8 cellular contexts compared by ENCODE assay signal in the genomic region with DNA sequence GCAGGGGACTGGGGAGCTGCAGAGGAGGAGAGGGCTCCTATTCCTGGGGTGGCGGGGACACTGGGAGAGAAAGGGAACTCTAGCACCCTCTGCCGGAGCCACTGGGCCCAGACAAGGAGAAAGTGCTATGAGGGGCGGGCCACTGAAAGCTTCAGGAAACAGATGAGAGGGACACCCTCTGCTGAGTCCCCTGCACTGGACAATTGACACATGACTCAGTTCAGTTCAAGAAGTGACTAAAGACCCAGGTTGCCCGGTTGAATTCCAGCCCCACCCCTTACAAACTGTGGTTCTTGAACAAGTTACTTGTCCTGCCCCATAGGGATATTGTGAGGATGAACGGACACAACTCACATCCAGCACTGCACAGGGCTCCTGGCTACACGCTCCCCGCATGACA. TPM values are rescaled to one million over a fixed set of nuclear protein-coding genes. Genes with fewer than 3 reads are reported as not detected.
DNase-seq lines count a peak whose midpoint lies in the region; ATAC-seq and TF ChIP-seq lines count a peak whose summit lies in the region.

No MANE protein-coding gene starts in this region.

- peak; percentile 20 for DNase-seq in COLO829 (ENCODE audit: low spot score)
- DNase-seq in H9 = peak; percentile 74
- DNase-seq in SK-N-SH = no peak
- DNase-seq in head of caudate nucleus = peak in 22 of 42 donors; percentile 11 to 65 (median 28)
- no peak for DNase-seq in testis
- DNase-seq in NCI-H2196 (lab: John Stamatoyannopoulos, UW; ENCODE audit: unreplicated experiment) = no peak

- H3K56ac ChIP-seq in H9 (ENCODE audit: insufficient read length, low read depth, low read length) = no peak overlapping the region

- H3T11ph ChIP-seq in H9 (ENCODE audit: low read length) = no peak overlapping the region

- H2BK12ac ChIP-seq in H9 (ENCODE audit: insufficient read length, low read depth, low read length) = no peak overlapping the region

- H3K4me3 Mint-ChIP-seq in H9 = peak overlapping the region in 1 of 2 experiments; percentile 2; a peak in 1 of 5 replicates

- H3K9ac ChIP-seq in H9 (ENCODE audit: extremely low read depth, insufficient read length, low read length) (no peak overlapping the region), SK-N-SH (no peak overlapping the region)

- no peak for TF ChIP-seq RAD21 in SK-N-SH (IDR thresholded peaks at IDR 0.05; ENCODE audit: low read length)

- ATAC-seq in HG03460 (IDR thresholded peaks at IDR 0.05; ENCODE audit: unreplicated experiment) (no peak), HG03108 (IDR thresholded peaks at IDR 0.05; ENCODE audit: unreplicated experiment) (no peak)

- TF ChIP-seq CTCF in H9 (conservative IDR thresholded peaks at IDR 0.05) (peak; percentile 70), SK-N-SH (IDR thresholded peaks at IDR 0.05) (peak; percentile 41), testis (IDR thresholded peaks at IDR 0.05) (peak in 2 of 3 experiments; percentile 8 to 18)

- no peak overlapping the region for H2BK15ac ChIP-seq in H9 (ENCODE audit: low read depth, low read length)

- peaks cover 6 to 17% of the 10 kb centered on the region in 2 experiments for H3K4me1 Mint-ChIP-seq in H9

- no peak overlapping the region for H3K4me2 ChIP-seq in H9 (ENCODE audit: insufficient read depth, insufficient read length, low read length)
- H3K4me2 ChIP-seq in SK-N-SH = no peak overlapping the region

- no peak overlapping the region for H2BK5ac ChIP-seq in H9 (ENCODE audit: insufficient read length, low read length)

- no peaks in the 10 kb centered on the region for H3K23me2 ChIP-seq in H9 (ENCODE audit: insufficient read length, low read depth, low read length, poor library complexity, severe bottlenecking)

- H2BK20ac ChIP-seq in H9 (ENCODE audit: low read depth, low read length, poor library complexity, severe bottlenecking) = no peak overlapping the region

- no peak overlapping the region for H2BK120ac ChIP-seq in H9 (ENCODE audit: low read depth, low read length, poor library complexity, severe bottlenecking)

- H3K4ac ChIP-seq in H9 (ENCODE audit: low read depth, low read length) = no peak overlapping the region

- H3K9me2 ChIP-seq in SK-N-SH = no peaks in the 10 kb centered on the region

- H3F3A ChIP-seq in SK-N-SH (replicated peaks; ENCODE audit: insufficient read depth) = no peaks in the 10 kb centered on the region

- no peak overlapping the region for H4K5ac ChIP-seq in H9 (ENCODE audit: insufficient read length, low read depth, low read length)

- H3K4me3 ChIP-seq in SK-N-SH (ENCODE audit: low read depth in 2 of 2, low read length in 1 of 2) (no peak overlapping the region), testis (no peak overlapping the region)

- H3K27me3 ChIP-seq in H9 (ENCODE audit: insufficient read depth, low read length) = no peaks in the 10 kb centered on the region; the same call in 1 of the 2 replicates
- H3K27me3 ChIP-seq in SK-N-SH (ENCODE audit: insufficient read depth) = peaks cover 12% of the 10 kb centered on the region; the same call in 1 of the 2 replicates
- no peaks in the 10 kb centered on the region for H3K27me3 ChIP-seq in testis

- H3K36me3 ChIP-seq in SK-N-SH (replicated peaks in 1 of 2; ENCODE audit: control insufficient read depth in 1 of 2, insufficient read depth in 2 of 2, low read length in 1 of 2) (no peaks in the 10 kb centered on the region), testis (ENCODE audit: low read depth, missing control alignments) (no peaks in the 10 kb centered on the region)

- peaks cover 25% of the 10 kb centered on the region for H3K27me3 Mint-ChIP-seq in H9 (ENCODE audit: low read depth)

- H2AK5ac ChIP-seq in H9 (ENCODE audit: insufficient read length, low read length) = no peak overlapping the region

- TF ChIP-seq POLR2A in testis (IDR thresholded peaks at IDR 0.05) = no peak

- H3K79me2 ChIP-seq in H9 (ENCODE audit: insufficient read depth, low read length) (no peaks in the 10 kb centered on the region), SK-N-SH (ENCODE audit: insufficient read depth) (no peaks in the 10 kb centered on the region)

- H3K9me3 ChIP-seq in H9 (ENCODE audit: control insufficient read depth, low read depth, low read length) (no peaks in the 10 kb centered on the region), SK-N-SH (no peaks in the 10 kb centered on the region), testis (no peaks in the 10 kb centered on the region)

- intact Hi-C loops in head of caudate nucleus (cut with DNase I) = no loop called here
- intact Hi-C loops in testis (cut with DNase I; ENCODE audit: low total_unique reads) = no loop called here

- H3K36me3 Mint-ChIP-seq in H9 (ENCODE audit: insufficient read depth in 1 of 3, low read depth in 3 of 3) = no peaks in the 10 kb centered on the region; a peak in 1 of 7 replicates

- no peaks in the 10 kb centered on the region for H3K9me3 Mint-ChIP-seq in H9

- H3K18ac ChIP-seq in H9 (ENCODE audit: insufficient read length, low read depth, low read length) = no peak overlapping the region

- CTCF ChIA-PET in SK-N-SH (lab: Yijun Ruan, JAX) = interaction anchor here (0.6 to 15.8 kb wide), 5 partner anchors 9 to 377 kb away, joined by 3 to 217 read pairs (median 3); no protein-coding TSS in a partner anchor

- H4K91ac ChIP-seq in H9 (ENCODE audit: insufficient read length, low read depth, low read length) = no peak overlapping the region

- H4K8ac ChIP-seq in H9 (replicated peaks; ENCODE audit: insufficient read length, low read depth, low read length) = no peak overlapping the region

- H4K20me1 ChIP-seq in H9 (ENCODE audit: control insufficient read depth, insufficient read depth, insufficient read length) (no peaks in the 10 kb centered on the region), SK-N-SH (ENCODE audit: insufficient read depth) (no peaks in the 10 kb centered on the region)

- H3K23ac ChIP-seq in H9 (ENCODE audit: insufficient read length, low read depth, low read length) = no peak overlapping the region

- H3K27ac ChIP-seq in H9 (ENCODE audit: insufficient read length, low read depth, low read length) (no peak overlapping the region), SK-N-SH (ENCODE audit: low read depth in 2 of 2, low read length in 1 of 2) (no peak overlapping the region), testis (no peak overlapping the region)

- H3K27ac Mint-ChIP-seq in H9 = no peak overlapping the region

- POLR2A ChIA-PET in SK-N-SH (lab: Yijun Ruan, JAX) = no interaction called here

- H2AFZ ChIP-seq in H9 (ENCODE audit: low read length) (no peak overlapping the region), SK-N-SH (ENCODE audit: low read depth) (no peak overlapping the region)

- TF ChIP-seq EP300 in SK-N-SH (IDR thresholded peaks at IDR 0.05; ENCODE audit: borderline replicate concordance in 1 of 2, low read depth in 1 of 2, low read length in 1 of 2) = no peak

- WGBS in H9 (ENCODE audit: extremely low coverage, insufficient read length, low lambda C conversion rate) = no CpG with 5 or more reads among the region's 7 CpGs
- 90% methylated on average over 3 of the region's 7 CpGs for WGBS in SK-N-SH (ENCODE audit: low lambda C conversion rate)
- 81 to 86% methylated on average over 7 of the region's 7 CpGs for WGBS in testis, 2 donors

- H3K4me1 ChIP-seq in H9 (ENCODE audit: insufficient read depth, low read length) (no peaks in the 10 kb centered on the region; the same call in 1 of the 2 replicates), SK-N-SH (ENCODE audit: control insufficient read depth in 1 of 2, insufficient read depth in 2 of 2, low read depth in 1 of 2, low read length in 1 of 2) (peaks cover 0 to 1% of the 10 kb centered on the region in 2 experiments; a peak in 1 of 4 replicates), testis (no peaks in the 10 kb centered on the region)

- H3K14ac ChIP-seq in H9 (ENCODE audit: insufficient read depth, low read length) = no peak overlapping the region

- no peaks in the 10 kb centered on the region for H3K79me1 ChIP-seq in H9 (ENCODE audit: insufficient read depth, low read depth, low read length, poor library complexity, severe bottlenecking)

TF ChIP-seq in SK-N-SH, 30 proteins besides CTCF, POLR2A, EP300 and RAD21 (continues in another document):
- TF ChIP-seq MEF2A (IDR thresholded peaks at IDR 0.05; ENCODE audit: borderline replicate concordance, low read depth) = no peak
- TF ChIP-seq, protein P1, sequence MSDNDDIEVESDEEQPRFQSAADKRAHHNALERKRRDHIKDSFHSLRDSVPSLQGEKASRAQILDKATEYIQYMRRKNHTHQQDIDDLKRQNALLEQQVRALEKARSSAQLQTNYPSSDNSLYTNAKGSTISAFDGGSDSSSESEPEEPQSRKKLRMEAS (IDR thresholded peaks at IDR 0.05; ENCODE audit: low read depth) = no peak
- TF ChIP-seq, protein P2, sequence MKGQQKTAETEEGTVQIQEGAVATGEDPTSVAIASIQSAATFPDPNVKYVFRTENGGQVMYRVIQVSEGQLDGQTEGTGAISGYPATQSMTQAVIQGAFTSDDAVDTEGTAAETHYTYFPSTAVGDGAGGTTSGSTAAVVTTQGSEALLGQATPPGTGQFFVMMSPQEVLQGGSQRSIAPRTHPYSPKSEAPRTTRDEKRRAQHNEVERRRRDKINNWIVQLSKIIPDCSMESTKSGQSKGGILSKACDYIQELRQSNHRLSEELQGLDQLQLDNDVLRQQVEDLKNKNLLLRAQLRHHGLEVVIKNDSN (IDR thresholded peaks at IDR 0.05; ENCODE audit: borderline replicate concordance, low read depth) = no peak
- TF ChIP-seq, protein P3, sequence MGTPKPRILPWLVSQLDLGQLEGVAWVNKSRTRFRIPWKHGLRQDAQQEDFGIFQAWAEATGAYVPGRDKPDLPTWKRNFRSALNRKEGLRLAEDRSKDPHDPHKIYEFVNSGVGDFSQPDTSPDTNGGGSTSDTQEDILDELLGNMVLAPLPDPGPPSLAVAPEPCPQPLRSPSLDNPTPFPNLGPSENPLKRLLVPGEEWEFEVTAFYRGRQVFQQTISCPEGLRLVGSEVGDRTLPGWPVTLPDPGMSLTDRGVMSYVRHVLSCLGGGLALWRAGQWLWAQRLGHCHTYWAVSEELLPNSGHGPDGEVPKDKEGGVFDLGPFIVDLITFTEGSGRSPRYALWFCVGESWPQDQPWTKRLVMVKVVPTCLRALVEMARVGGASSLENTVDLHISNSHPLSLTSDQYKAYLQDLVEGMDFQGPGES (IDR thresholded peaks at IDR 0.05; ENCODE audit: low read depth, low read length) = no peak
- no peak for TF ChIP-seq EZH2phosphoT487 (IDR thresholded peaks at IDR 0.05; ENCODE audit: borderline replicate concordance, low read depth)
- no peak for TF ChIP-seq TEAD4 (IDR thresholded peaks at IDR 0.05; ENCODE audit: borderline replicate concordance, insufficient read depth)

RNA-seq across cellular contexts. Expression of a gene that starts 5.0 kb away (rescaled TPM):
- 0.44 and 0.66 TPM in 2 replicates for total RNA-seq in H9 (2021)
- polyA plus RNA-seq in SK-N-SH (2012; rRNA removed) = not detected in 2 replicates
- not detected in 2 replicates for polyA plus RNA-seq in SK-N-SH (2012; cell fraction: cytosol; rRNA removed)
- polyA plus RNA-seq in SK-N-SH (2012; cell fraction: nucleus; rRNA removed) = 0.01 and 0.02 TPM in 2 replicates
- total RNA-seq in testis = under 1 TPM; 0.37 to 0.39 TPM
- 0.17 TPM for polyA plus RNA-seq in testis (ENCODE audit: insufficient read depth, low read depth, low replicate concordance)

RNA-seq across cellular contexts. Expression of a gene that starts 51.8 kb away (rescaled TPM):
- total RNA-seq in H9 (2021) (0.59 and 0.83 TPM in 2 replicates), testis (under 1 TPM in 1 of 2 donors, not detected in 1; 0.12 TPM)
- polyA plus RNA-seq in SK-N-SH (2012; rRNA removed) (not detected in 2 replicates), testis (ENCODE audit: insufficient read depth, low read depth, low replicate concordance) (0.45 TPM)
- polyA plus RNA-seq in SK-N-SH (2012; cell fraction: cytosol; rRNA removed) = not detected in 2 replicates
- not detected in 2 replicates for polyA plus RNA-seq in SK-N-SH (2012; cell fraction: nucleus; rRNA removed)

Comparison
In these comparisons a context has a peak if more than half of its experiments do, and no peak if none do; other contexts are left out.
1. DNase-seq: peak in COLO829 (single experiment), H9 (single experiment) and head of caudate nucleus (22 of 42); none in SK-N-SH (single experiment), testis (single experiment) and NCI-H2196 (single experiment).
2. CTCF ChIP-seq: peak in every context shown above with its lines; median percentile 70 in H9; 41 in SK-N-SH; 13 in testis.